ENCODE assay signal across 6 cellular contexts in the genomic region with DNA sequence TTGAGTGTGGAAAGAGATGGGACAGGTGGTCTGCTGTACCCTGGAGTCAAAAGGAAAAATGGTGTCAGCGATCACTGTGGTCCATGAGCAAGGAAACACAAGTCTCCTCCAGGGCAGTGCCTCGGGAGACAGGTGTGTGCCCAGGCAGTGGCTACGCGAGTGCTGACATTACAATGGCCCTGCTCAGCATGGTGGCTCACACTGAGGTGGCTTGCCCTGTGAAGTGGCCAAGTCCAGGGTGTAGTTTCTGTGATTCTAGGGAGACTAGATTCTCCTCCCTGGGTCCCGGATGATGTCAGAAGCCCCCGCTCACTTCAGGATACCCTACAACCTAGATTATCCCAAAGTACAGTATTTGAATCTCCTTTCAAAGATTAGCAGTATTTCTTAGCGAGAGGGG. TPM values are rescaled to one million over a fixed set of nuclear protein-coding genes. Genes with fewer than 3 reads are reported as not detected.
"Had no signal": no experiment of that assay in that cellular context is flagged by ENCODE, and none has a peak within 500 bp of the region (broad histone marks: within the 10 kb centered on the region; RNA-seq: fewer than 3 reads in every experiment).

No MANE protein-coding gene starts in this region.

- H3K27ac ChIP-seq: HL-60 had no signal

- DNase-seq: IMR-90 had no signal

- H3K4me3 Mint-ChIP-seq: IgD-negative memory B cell had no signal

- H3K4me3 ChIP-seq: K562 had no signal

- H3K36me3 Mint-ChIP-seq: IgD-negative memory B cell had no signal

- H3K27ac Mint-ChIP-seq: IgD-negative memory B cell had no signal

- H3K4me1 Mint-ChIP-seq: IgD-negative memory B cell had no signal

- ATAC-seq: HepG2, K562 had no signal

RNA-seq across cellular contexts. Expression of a gene that starts 44.8 kb away (rescaled TPM):
- total RNA-seq: HT-29 had no signal
- polyA plus RNA-seq: IgD-negative memory B cell, K562 had no signal
